18 cellular contexts compared by ENCODE assay signal in the genomic region with DNA sequence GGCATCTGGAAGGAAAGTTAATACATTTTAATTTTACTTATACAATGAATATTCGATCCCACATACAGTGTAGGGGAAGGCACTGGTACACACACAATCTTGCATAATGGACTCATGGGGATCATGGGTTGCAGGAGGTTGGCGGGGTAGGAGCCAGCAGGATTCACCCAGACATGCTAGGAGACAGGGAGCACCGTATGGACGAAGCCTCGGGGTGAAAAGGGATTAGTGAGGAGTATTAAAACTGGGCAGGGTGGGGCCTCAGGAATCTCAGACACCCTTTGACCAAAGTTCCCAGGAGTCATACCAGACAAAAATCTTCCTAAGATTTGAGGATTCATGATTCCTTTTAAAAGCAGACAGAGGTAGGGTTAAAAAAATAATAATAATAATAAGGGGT.
"Had no signal": no experiment of that assay in that cellular context is flagged by ENCODE, and none has a peak within 500 bp of the region (broad histone marks: within the 10 kb centered on the region; RNA-seq: fewer than 3 reads in every experiment).

No MANE protein-coding gene starts in this region.

- H3K4me1 ChIP-seq: prostate gland, tibial artery, upper lobe of right lung, vagina had no signal

- DNase-seq: effector memory CD4-positive, alpha-beta T cell; heart left ventricle; hippocampal formation; kidney glomerular epithelial cell; occipital lobe; pancreas; retina; right lobe of liver; stimulated activated CD4-positive, alpha-beta T cell treated with anti-CD3 and anti-CD28 coated beads, Interleukin-4, amount 100 ng/mL, for 1 hour; stimulated activated CD8-positive, alpha-beta memory T cell treated with anti-CD3 and anti-CD28 coated beads, Interleukin-4, amount 100 ng/mL, for 48 hours; tibial artery; upper lobe of right lung had no signal

- H3K36me3 ChIP-seq: heart left ventricle, pancreas, prostate gland, right lobe of liver, tibial artery, upper lobe of right lung, vagina had no signal

- H3K9me3 ChIP-seq: pancreas, prostate gland, right lobe of liver, tibial artery, upper lobe of right lung, vagina had no signal

- H3K36me3 Mint-ChIP-seq: natural killer cell treated with Interleukin-12 subunit alpha and Interleukin-12 subunit beta and Interleukin-15 and Interleukin-18, amount 100 ng/mL, for 72 hours had no signal

- H3K27me3 ChIP-seq: heart left ventricle, pancreas, right lobe of liver, tibial artery, upper lobe of right lung, vagina had no signal

- H3K27ac ChIP-seq: heart left ventricle, pancreas, prostate gland, right lobe of liver, tibial artery, upper lobe of right lung, vagina had no signal

- ATAC-seq: esophagus mucosa, heart left ventricle, pancreas, right lobe of liver, upper lobe of right lung had no signal

- H3K4me1 Mint-ChIP-seq: stimulated activated effector memory CD8-positive, alpha-beta T cell treated with anti-CD3 and anti-CD28 coated beads, Interleukin-12 subunit alpha, Interleukin-12 subunit beta, amount 100 ng/mL, for 72 hours had no signal

- H3K27me3 Mint-ChIP-seq: stimulated activated naive CD8-positive, alpha-beta T cell treated with anti-CD3 and anti-CD28 coated beads, Interleukin-15, Interleukin-2, amounts not matched to agents 100 ng/mL and 50 ng/mL, for 24 hours had no signal

- H3K9me3 Mint-ChIP-seq: stimulated activated effector memory CD8-positive, alpha-beta T cell treated with anti-CD3 and anti-CD28 coated beads, Interleukin-12 subunit alpha, Interleukin-12 subunit beta, amount 100 ng/mL, for 72 hours; stimulated activated naive CD8-positive, alpha-beta T cell treated with anti-CD3 and anti-CD28 coated beads, Interleukin-15, Interleukin-2, amounts not matched to agents 100 ng/mL and 50 ng/mL, for 24 hours had no signal

- H3K4me3 ChIP-seq: heart left ventricle, pancreas, prostate gland, right lobe of liver, tibial artery, upper lobe of right lung, vagina had no signal

- H3K4me3 Mint-ChIP-seq: natural killer cell treated with Interleukin-12 subunit alpha and Interleukin-12 subunit beta and Interleukin-15 and Interleukin-18, amount 100 ng/mL, for 72 hours; stimulated activated effector memory CD8-positive, alpha-beta T cell treated with anti-CD3 and anti-CD28 coated beads, Interleukin-12 subunit alpha, Interleukin-12 subunit beta, amount 100 ng/mL, for 72 hours; stimulated activated naive CD8-positive, alpha-beta T cell treated with anti-CD3 and anti-CD28 coated beads, Interleukin-15, Interleukin-2, amounts not matched to agents 100 ng/mL and 50 ng/mL, for 24 hours had no signal

- H3K27ac Mint-ChIP-seq: natural killer cell treated with Interleukin-12 subunit alpha and Interleukin-12 subunit beta and Interleukin-15 and Interleukin-18, amount 100 ng/mL, for 72 hours; stimulated activated effector memory CD8-positive, alpha-beta T cell treated with anti-CD3 and anti-CD28 coated beads, Interleukin-12 subunit alpha, Interleukin-12 subunit beta, amount 100 ng/mL, for 72 hours; stimulated activated naive CD8-positive, alpha-beta T cell treated with anti-CD3 and anti-CD28 coated beads, Interleukin-15, Interleukin-2, amounts not matched to agents 100 ng/mL and 50 ng/mL, for 24 hours had no signal
